1 cellular context compared by ENCODE assay signal in the genomic region with DNA sequence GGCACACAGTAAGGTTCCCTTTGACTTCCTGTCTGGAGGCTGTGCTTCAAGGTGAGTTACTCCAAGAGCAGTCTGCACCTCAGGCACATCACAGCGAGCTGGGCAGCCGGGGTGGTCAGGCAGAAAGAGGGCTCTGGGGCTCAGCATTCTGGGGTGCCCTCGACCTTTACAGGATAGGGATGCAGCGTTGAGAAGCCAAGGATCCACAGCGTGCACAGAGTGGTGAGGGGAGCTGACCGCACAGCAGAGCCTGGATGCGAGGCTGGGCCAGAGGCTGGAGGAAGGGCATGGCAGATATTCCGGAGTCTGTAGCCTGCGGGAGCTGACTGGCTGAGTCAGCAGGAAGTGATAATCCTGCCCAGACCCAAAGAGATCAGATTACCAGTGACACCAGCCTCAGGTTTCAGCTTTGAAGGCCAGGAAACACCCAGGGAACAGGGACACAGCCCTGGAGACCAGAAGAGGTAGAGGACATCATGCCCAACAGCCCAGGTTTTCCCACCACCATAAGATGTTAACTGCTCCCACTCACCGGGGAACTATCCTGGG.
A peak's percentile ranks its signal among the peaks of the same experiment; 100 is the strongest.
TF ChIP-seq lines count a peak whose summit lies in the region.

No MANE protein-coding gene starts in this region.

TF ChIP-seq in HepG2, 621 proteins besides CTCF, POLR2A, EP300 and RAD21 (continued from another document):
- TF ChIP-seq, protein P1, sequence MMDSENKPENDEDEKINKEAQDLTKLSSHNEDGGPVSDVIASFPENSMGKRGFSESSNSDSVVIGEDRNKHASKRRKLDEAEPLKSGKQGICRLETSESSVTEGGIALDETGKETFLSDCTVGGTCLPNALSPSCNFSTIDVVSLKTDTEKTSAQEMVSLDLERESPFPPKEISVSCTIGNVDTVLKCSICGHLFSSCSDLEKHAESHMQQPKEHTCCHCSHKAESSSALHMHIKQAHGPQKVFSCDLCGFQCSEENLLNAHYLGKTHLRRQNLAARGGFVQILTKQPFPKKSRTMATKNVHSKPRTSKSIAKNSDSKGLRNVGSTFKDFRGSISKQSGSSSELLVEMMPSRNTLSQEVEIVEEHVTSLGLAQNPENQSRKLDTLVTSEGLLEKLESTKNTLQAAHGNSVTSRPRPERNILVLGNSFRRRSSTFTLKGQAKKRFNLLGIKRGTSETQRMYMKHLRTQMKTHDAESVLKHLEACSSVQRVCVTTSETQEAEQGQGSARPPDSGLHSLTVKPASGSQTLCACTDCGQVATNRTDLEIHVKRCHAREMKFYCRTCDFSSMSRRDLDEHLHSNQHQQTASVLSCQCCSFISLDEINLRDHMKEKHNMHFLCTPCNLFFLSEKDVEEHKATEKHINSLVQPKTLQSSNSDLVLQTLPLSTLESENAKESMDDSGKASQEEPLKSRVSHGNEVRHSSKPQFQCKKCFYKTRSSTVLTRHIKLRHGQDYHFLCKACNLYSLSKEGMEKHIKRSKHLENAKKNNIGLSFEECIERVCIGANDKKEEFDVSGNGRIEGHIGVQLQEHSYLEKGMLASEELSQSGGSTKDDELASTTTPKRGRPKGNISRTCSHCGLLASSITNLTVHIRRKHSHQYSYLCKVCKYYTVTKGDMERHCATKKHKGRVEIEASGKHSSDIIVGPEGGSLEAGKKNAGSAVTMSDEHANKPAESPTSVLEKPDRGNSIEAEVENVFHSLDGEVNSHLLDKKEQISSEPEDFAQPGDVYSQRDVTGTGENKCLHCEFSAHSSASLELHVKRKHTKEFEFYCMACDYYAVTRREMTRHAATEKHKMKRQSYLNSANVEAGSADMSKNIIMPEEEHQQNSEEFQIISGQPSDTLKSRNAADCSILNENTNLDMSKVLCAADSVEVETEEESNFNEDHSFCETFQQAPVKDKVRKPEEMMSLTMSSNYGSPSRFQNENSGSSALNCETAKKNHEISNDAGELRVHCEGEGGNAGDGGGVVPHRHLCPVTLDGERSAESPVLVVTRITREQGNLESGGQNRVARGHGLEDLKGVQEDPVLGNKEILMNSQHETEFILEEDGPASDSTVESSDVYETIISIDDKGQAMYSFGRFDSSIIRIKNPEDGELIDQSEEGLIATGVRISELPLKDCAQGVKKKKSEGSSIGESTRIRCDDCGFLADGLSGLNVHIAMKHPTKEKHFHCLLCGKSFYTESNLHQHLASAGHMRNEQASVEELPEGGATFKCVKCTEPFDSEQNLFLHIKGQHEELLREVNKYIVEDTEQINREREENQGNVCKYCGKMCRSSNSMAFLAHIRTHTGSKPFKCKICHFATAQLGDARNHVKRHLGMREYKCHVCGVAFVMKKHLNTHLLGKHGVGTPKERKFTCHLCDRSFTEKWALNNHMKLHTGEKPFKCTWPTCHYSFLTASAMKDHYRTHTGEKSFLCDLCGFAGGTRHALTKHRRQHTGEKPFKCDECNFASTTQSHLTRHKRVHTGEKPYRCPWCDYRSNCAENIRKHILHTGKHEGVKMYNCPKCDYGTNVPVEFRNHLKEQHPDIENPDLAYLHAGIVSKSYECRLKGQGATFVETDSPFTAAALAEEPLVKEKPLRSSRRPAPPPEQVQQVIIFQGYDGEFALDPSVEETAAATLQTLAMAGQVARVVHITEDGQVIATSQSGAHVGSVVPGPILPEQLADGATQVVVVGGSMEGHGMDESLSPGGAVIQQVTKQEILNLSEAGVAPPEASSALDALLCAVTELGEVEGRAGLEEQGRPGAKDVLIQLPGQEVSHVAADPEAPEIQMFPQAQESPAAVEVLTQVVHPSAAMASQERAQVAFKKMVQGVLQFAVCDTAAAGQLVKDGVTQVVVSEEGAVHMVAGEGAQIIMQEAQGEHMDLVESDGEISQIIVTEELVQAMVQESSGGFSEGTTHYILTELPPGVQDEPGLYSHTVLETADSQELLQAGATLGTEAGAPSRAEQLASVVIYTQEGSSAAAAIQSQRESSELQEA (CRISPR knock-in tag; IDR thresholded peaks at IDR 0.05; ENCODE audit: not compliant biosample characterization): no peak
- TF ChIP-seq, protein P2, sequence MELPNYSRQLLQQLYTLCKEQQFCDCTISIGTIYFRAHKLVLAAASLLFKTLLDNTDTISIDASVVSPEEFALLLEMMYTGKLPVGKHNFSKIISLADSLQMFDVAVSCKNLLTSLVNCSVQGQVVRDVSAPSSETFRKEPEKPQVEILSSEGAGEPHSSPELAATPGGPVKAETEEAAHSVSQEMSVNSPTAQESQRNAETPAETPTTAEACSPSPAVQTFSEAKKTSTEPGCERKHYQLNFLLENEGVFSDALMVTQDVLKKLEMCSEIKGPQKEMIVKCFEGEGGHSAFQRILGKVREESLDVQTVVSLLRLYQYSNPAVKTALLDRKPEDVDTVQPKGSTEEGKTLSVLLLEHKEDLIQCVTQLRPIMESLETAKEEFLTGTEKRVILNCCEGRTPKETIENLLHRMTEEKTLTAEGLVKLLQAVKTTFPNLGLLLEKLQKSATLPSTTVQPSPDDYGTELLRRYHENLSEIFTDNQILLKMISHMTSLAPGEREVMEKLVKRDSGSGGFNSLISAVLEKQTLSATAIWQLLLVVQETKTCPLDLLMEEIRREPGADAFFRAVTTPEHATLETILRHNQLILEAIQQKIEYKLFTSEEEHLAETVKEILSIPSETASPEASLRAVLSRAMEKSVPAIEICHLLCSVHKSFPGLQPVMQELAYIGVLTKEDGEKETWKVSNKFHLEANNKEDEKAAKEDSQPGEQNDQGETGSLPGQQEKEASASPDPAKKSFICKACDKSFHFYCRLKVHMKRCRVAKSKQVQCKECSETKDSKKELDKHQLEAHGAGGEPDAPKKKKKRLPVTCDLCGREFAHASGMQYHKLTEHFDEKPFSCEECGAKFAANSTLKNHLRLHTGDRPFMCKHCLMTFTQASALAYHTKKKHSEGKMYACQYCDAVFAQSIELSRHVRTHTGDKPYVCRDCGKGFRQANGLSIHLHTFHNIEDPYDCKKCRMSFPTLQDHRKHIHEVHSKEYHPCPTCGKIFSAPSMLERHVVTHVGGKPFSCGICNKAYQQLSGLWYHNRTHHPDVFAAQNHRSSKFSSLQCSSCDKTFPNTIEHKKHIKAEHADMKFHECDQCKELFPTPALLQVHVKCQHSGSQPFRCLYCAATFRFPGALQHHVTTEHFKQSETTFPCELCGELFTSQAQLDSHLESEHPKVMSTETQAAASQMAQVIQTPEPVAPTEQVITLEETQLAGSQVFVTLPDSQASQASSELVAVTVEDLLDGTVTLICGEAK (IDR thresholded peaks at IDR 0.05): no peak
- TF ChIP-seq, protein P2 (CRISPR knock-in tag; IDR thresholded peaks at IDR 0.05): no peak
- TF ChIP-seq NPAS2 (CRISPR knock-in tag; IDR thresholded peaks at IDR 0.05; ENCODE audit: borderline replicate concordance) (no peak), MLLT10 (CRISPR knock-in tag; IDR thresholded peaks at IDR 0.05) (no peak), AHR (CRISPR knock-in tag; IDR thresholded peaks at IDR 0.05) (no peak), ARNTL (CRISPR knock-in tag; IDR thresholded peaks at IDR 0.05) (no peak), ZNF260 (CRISPR knock-in tag; IDR thresholded peaks at IDR 0.05; ENCODE audit: borderline replicate concordance, low read depth) (no peak), EED (CRISPR knock-in tag; IDR thresholded peaks at IDR 0.05) (no peak), SAP130 (CRISPR knock-in tag; IDR thresholded peaks at IDR 0.05; ENCODE audit: low read depth) (peak; percentile 41), ZNF567 (CRISPR knock-in tag; IDR thresholded peaks at IDR 0.05; ENCODE audit: borderline replicate concordance) (no peak)
- TF ChIP-seq, protein P3, sequence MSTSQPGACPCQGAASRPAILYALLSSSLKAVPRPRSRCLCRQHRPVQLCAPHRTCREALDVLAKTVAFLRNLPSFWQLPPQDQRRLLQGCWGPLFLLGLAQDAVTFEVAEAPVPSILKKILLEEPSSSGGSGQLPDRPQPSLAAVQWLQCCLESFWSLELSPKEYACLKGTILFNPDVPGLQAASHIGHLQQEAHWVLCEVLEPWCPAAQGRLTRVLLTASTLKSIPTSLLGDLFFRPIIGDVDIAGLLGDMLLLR (CRISPR knock-in tag; IDR thresholded peaks at IDR 0.05): no peak
- TF ChIP-seq, protein P4, sequence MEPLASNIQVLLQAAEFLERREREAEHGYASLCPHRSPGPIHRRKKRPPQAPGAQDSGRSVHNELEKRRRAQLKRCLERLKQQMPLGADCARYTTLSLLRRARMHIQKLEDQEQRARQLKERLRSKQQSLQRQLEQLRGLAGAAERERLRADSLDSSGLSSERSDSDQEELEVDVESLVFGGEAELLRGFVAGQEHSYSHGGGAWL (CRISPR knock-in tag; IDR thresholded peaks at IDR 0.05): no peak
- TF ChIP-seq, protein P5, sequence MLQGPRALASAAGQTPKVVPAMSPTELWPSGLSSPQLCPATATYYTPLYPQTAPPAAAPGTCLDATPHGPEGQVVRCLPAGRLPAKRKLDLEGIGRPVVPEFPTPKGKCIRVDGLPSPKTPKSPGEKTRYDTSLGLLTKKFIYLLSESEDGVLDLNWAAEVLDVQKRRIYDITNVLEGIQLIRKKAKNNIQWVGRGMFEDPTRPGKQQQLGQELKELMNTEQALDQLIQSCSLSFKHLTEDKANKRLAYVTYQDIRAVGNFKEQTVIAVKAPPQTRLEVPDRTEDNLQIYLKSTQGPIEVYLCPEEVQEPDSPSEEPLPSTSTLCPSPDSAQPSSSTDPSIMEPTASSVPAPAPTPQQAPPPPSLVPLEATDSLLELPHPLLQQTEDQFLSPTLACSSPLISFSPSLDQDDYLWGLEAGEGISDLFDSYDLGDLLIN (CRISPR knock-in tag; IDR thresholded peaks at IDR 0.05; ENCODE audit: borderline replicate concordance): no peak
- TF ChIP-seq, protein P6, sequence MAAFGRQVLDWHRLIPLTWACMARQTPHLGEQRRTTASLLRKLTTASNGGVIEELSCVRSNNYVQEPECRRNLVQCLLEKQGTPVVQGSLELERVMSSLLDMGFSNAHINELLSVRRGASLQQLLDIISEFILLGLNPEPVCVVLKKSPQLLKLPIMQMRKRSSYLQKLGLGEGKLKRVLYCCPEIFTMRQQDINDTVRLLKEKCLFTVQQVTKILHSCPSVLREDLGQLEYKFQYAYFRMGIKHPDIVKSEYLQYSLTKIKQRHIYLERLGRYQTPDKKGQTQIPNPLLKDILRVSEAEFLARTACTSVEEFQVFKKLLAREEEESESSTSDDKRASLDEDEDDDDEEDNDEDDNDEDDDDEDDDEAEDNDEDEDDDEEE (CRISPR knock-in tag; IDR thresholded peaks at IDR 0.05): no peak
